ENCODE assay signal across 21 cellular contexts in the genomic region with DNA sequence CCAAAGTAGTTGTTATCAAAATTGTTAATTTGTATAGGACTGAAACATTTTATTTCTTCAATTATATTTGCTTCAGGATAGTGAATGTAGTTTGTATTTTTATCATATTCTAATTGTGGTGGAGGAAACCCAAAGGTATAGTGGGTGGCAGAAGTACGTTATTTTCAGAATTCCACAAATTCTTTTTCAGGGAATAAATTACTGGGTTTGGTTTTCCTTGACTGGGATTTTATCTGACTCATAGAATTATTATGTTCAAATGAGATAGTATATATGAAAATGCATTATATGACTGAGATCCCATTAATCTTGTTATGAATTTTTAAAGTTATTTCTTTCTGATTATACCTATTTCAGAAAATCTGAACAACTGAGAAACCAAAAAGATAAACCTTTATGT.
"Had no signal": no experiment of that assay in that cellular context is flagged by ENCODE, and none has a peak within 500 bp of the region (broad histone marks: within the 10 kb centered on the region; RNA-seq: fewer than 3 reads in every experiment).

No MANE protein-coding gene starts in this region.

- H3K9me3 Mint-ChIP-seq: activated CD4-positive, alpha-beta memory T cell treated with anti-CD3 and anti-CD28 coated beads, Interleukin-2, amount 10 ng/mL, durations not matched to agents 7 days and 5 days; nephron progenitor cell had no signal

- H3K27ac Mint-ChIP-seq: activated CD4-positive, alpha-beta memory T cell treated with anti-CD3 and anti-CD28 coated beads, Interleukin-2, amount 10 ng/mL, durations not matched to agents 7 days and 5 days; nephron progenitor cell; stimulated activated naive CD8-positive, alpha-beta T cell treated with anti-CD3 and anti-CD28 coated beads, Interleukin-15, Interleukin-2, amounts not matched to agents 100 ng/mL and 50 ng/mL, for 24 hours had no signal

- H3K4me3 ChIP-seq: gastrocnemius medialis, heart left ventricle, mucosa of descending colon, tibial artery had no signal

- H3K9ac ChIP-seq: parathyroid adenoma had no signal

- H3K4me1 ChIP-seq: gastrocnemius medialis, heart left ventricle, parathyroid adenoma, tibial artery had no signal

- H3K27me3 ChIP-seq: gastrocnemius medialis, heart left ventricle, tibial artery had no signal

- H3K27ac ChIP-seq: gastrocnemius medialis, heart left ventricle, parathyroid adenoma, tibial artery had no signal

- H3K9me3 ChIP-seq: gastrocnemius medialis, mucosa of descending colon, tibial artery had no signal

- DNase-seq: activated CD4-positive, alpha-beta memory T cell treated with anti-CD3 and anti-CD28 coated beads, Interleukin-2, amount 10 ng/mL, durations not matched to agents 7 days and 5 days; activated CD4-positive, alpha-beta T cell treated with anti-CD3 and anti-CD28 coated beads for 48 hours; activated effector memory CD4-positive, alpha-beta T cell treated with anti-CD3 and anti-CD28 coated beads, Interleukin-2, amount 50 U/mL, for 16 hours; activated naive CD4-positive, alpha-beta T cell treated with anti-CD3 and anti-CD28 coated beads, Interleukin-2, amount 50 U/mL, for 16 hours; activated T-cell treated with anti-CD3 and anti-CD28 coated beads for 4 hours; aorta; central memory CD4-positive, alpha-beta T cell; dermis blood vessel endothelial cell; effector memory CD4-positive, alpha-beta T cell; gastrocnemius medialis; heart left ventricle; islet precursor cell; left cardiac atrium; mesenchymal stem cell; mucosa of descending colon; nephron progenitor cell; right cardiac atrium; stimulated activated CD4-positive, alpha-beta T cell treated with anti-CD3 and anti-CD28 coated beads, Interleukin-1b, Interleukin-23, amount 100 ng/mL, for 48 hours; tibial artery had no signal

- H3K27me3 Mint-ChIP-seq: activated CD4-positive, alpha-beta memory T cell treated with anti-CD3 and anti-CD28 coated beads, Interleukin-2, amount 10 ng/mL, durations not matched to agents 7 days and 5 days; stimulated activated naive CD8-positive, alpha-beta T cell treated with anti-CD3 and anti-CD28 coated beads, Interleukin-15, Interleukin-2, amounts not matched to agents 100 ng/mL and 50 ng/mL, for 24 hours had no signal

- H3K79me2 ChIP-seq: parathyroid adenoma had no signal

- H3K36me3 ChIP-seq: gastrocnemius medialis had no signal

- H2AFZ ChIP-seq: parathyroid adenoma had no signal

- H3K4me1 Mint-ChIP-seq: activated CD4-positive, alpha-beta memory T cell treated with anti-CD3 and anti-CD28 coated beads, Interleukin-2, amount 10 ng/mL, durations not matched to agents 7 days and 5 days; nephron progenitor cell had no signal

- H3K4me3 Mint-ChIP-seq: activated CD4-positive, alpha-beta memory T cell treated with anti-CD3 and anti-CD28 coated beads, Interleukin-2, amount 10 ng/mL, durations not matched to agents 7 days and 5 days; nephron progenitor cell; stimulated activated naive CD8-positive, alpha-beta T cell treated with anti-CD3 and anti-CD28 coated beads, Interleukin-15, Interleukin-2, amounts not matched to agents 100 ng/mL and 50 ng/mL, for 24 hours had no signal
